In the genomic region with DNA sequence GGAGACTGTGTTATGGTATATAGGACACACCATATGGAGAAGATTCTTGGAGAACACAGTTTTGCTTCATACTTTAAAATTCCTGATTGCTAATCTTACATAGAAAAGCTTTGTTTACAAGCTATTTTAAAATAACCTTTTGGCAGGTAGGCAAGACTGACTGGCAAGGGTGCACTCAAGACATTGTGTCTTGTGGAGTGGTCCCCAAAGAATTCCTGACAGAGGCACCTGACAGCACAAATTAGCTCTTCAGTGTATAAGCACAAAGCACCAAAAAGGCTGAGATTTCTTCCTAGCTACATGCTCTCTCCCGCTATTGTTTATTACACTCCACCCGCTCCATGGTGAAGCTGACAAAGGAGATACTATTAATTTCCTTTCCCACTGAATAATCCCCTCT, we compare ENCODE assay signal across 13 cellular contexts.
DNase-seq lines count a peak whose midpoint lies in the region; TF ChIP-seq lines count a peak whose summit lies in the region.
"Had no signal": no experiment of that assay in that cellular context is flagged by ENCODE, and none has a peak within 500 bp of the region (broad histone marks: within the 10 kb centered on the region; RNA-seq: fewer than 3 reads in every experiment).

No MANE protein-coding gene starts in this region.

- TF ChIP-seq CTCF in mammary epithelial cell (conservative IDR thresholded peaks at IDR 0.05 in 1 of 2, IDR thresholded peaks at IDR 0.05 in 1 of 2; ENCODE audit: extremely low read depth in 1 of 2, insufficient read depth in 1 of 2, low read depth in 1 of 2, low read length in 2 of 2) (no peak), neural crest cell (conservative IDR thresholded peaks at IDR 0.05) (no peak), ascending aorta (IDR thresholded peaks at IDR 0.05) (no peak)

- CTCF ChIA-PET in CD4-positive, alpha-beta memory T cell (lab: Charles Lee; ENCODE audit: partially characterized antibody): interaction anchor here (1.2 to 3.0 kb wide), 7 partner anchors 9 to 192 kb away, joined by 4 to 19 read pairs (median 4); no protein-coding TSS in a partner anchor
- CTCF ChIA-PET in mammary epithelial cell (lab: Charles Lee; ENCODE audit: low non-redundant PET): no interaction called here

- no peak overlapping the region for H3K9ac ChIP-seq in mammary epithelial cell (ENCODE audit: insufficient read depth, low read length)

- H2AFZ ChIP-seq in mammary epithelial cell (ENCODE audit: low read depth, low read length): no peak overlapping the region

- no peaks in the 10 kb centered on the region for H3K36me3 ChIP-seq in CD4-positive, alpha-beta memory T cell (ENCODE audit: insufficient read depth, low read length)
- H3K36me3 ChIP-seq in mammary epithelial cell (ENCODE audit: insufficient read depth, low read length) (peaks cover 1% of the 10 kb centered on the region), ascending aorta (no peaks in the 10 kb centered on the region)
- H3K36me3 ChIP-seq: adrenal gland had no signal

- H3K4me2 ChIP-seq in mammary epithelial cell (ENCODE audit: insufficient read depth, low read depth, low read length): peak overlapping the region; percentile 95

- H3K4me3 Mint-ChIP-seq in CD4-positive, alpha-beta memory T cell: peak overlapping the region in 3 of 8 donors; percentile 20 to 71 (median 42)
- H3K4me3 Mint-ChIP-seq in IgD-negative memory B cell: peak overlapping the region in 2 of 4 donors; percentile 56 to 99
- H3K4me3 Mint-ChIP-seq in neural crest cell: peak overlapping the region; percentile 95

- WGBS in mammary epithelial cell (ENCODE audit: low coverage, missing lambda C conversion rate): 94% methylated on average over 2 of the region's 2 CpGs

- peaks cover 0 to 16% of the 10 kb centered on the region in 2 donors for H3K36me3 Mint-ChIP-seq in CD4-positive, alpha-beta memory T cell
- peaks cover 7% of the 10 kb centered on the region for H3K36me3 Mint-ChIP-seq in IgD-negative memory B cell
- peaks cover 14% of the 10 kb centered on the region for H3K36me3 Mint-ChIP-seq in neural crest cell (ENCODE audit: low read depth)

- no peak overlapping the region for H3K4me3 ChIP-seq in CD4-positive, alpha-beta memory T cell (ENCODE audit: low read length in 2 of 2)
- H3K4me3 ChIP-seq in mammary epithelial cell (replicated peaks in 1 of 3; ENCODE audit: insufficient read depth in 1 of 3, low read depth in 2 of 3, low read length in 3 of 3): no peak overlapping the region
- no peak overlapping the region for H3K4me3 ChIP-seq in ascending aorta

- H3K27ac ChIP-seq in CD4-positive, alpha-beta memory T cell (ENCODE audit: low read depth, low read length): no peak overlapping the region
- H3K27ac ChIP-seq in mammary epithelial cell (ENCODE audit: insufficient read depth, low read depth, low read length) (no peak overlapping the region), ascending aorta (no peak overlapping the region)
- H3K27ac ChIP-seq: adrenal gland had no signal

- dilution Hi-C loops in mammary epithelial cell (cut with HindIII; ENCODE audit: low sequenced_read_pairs): loop anchor here (10.0 kb wide), 1 partner anchor 179 kb away; no protein-coding TSS in a partner anchor

- H4K20me1 ChIP-seq in mammary epithelial cell (ENCODE audit: insufficient read depth, low read length): no peaks in the 10 kb centered on the region

- in situ Hi-C loops in mammary epithelial cell (cut with MboI; ENCODE audit: low sequenced_read_pairs in 2 of 2): loop anchor here in 1 of 2 donors (10.0 kb wide), 1 partner anchor 119 kb away; no protein-coding TSS in a partner anchor

- H3K79me2 ChIP-seq in mammary epithelial cell (ENCODE audit: insufficient read depth, low read length): peaks cover 79% of the 10 kb centered on the region

- intact Hi-C loops in CD4-positive, alpha-beta memory T cell (cut with micrococcal nuclease): no loop called here
- intact Hi-C loops in mammary epithelial cell (cut with micrococcal nuclease): no loop called here
- intact Hi-C loops in ascending aorta (cut with DNase I): loop anchor here (10.0 kb wide), 2 partner anchors 329 to 439 kb away; partner anchors contain the start of gene PPM1H

- DNase-seq in CD4-positive, alpha-beta memory T cell: peak in 1 of 5 donors; percentile 31
- DNase-seq in mammary epithelial cell (no peak), neural crest cell (ENCODE audit: low read depth, low spot score) (no peak), ascending aorta (ENCODE audit: low spot score in 2 of 2) (no peak), SKM-1 treated with dmso at 0.1 percent for 144 hours (lab: John Stamatoyannopoulos, UW; ENCODE audit: unreplicated experiment) (no peak), RKO (ENCODE audit: low spot score) (no peak)
- DNase-seq: activated CD8-positive, alpha-beta memory T cell treated with anti-CD3 and anti-CD28 coated beads for 24 hours; adrenal gland; effector CD8-positive, alpha-beta T cell; H7; stimulated activated CD4-positive, alpha-beta T cell treated with anti-CD3 and anti-CD28 coated beads, Interleukin-2, amount 100 ng/mL, for 48 hours; T-helper 9 cell had no signal

- H3K27me3 ChIP-seq in CD4-positive, alpha-beta memory T cell (ENCODE audit: insufficient read depth, low read length): no peaks in the 10 kb centered on the region
- no peaks in the 10 kb centered on the region for H3K27me3 ChIP-seq in mammary epithelial cell (ENCODE audit: insufficient read depth, low read length)
- H3K27me3 ChIP-seq in ascending aorta: no peaks in the 10 kb centered on the region
- H3K27me3 ChIP-seq: adrenal gland had no signal

- H3K4me1 Mint-ChIP-seq in CD4-positive, alpha-beta memory T cell: peaks cover 29 to 55% (median 42%) of the 10 kb centered on the region in 4 donors
- H3K4me1 Mint-ChIP-seq in IgD-negative memory B cell: peaks cover 26 to 40% (median 35%) of the 10 kb centered on the region in 3 donors
- peaks cover 56% of the 10 kb centered on the region for H3K4me1 Mint-ChIP-seq in neural crest cell

- POLR2A ChIA-PET in CD4-positive, alpha-beta memory T cell (lab: Charles Lee; ENCODE audit: partially characterized antibody): interaction anchor here (2.1 kb wide), 1 partner anchor 139 kb away, joined by 6 read pairs; the partner anchor contains the start of gene MON2

- H3K9me3 ChIP-seq in CD4-positive, alpha-beta memory T cell (ENCODE audit: control insufficient read depth in 1 of 2, low read length in 2 of 2): no peaks in the 10 kb centered on the region
- no peaks in the 10 kb centered on the region for H3K9me3 ChIP-seq in mammary epithelial cell (replicated peaks; ENCODE audit: insufficient read depth, low read length)
- H3K9me3 ChIP-seq in ascending aorta: no peaks in the 10 kb centered on the region

- H3K4me1 ChIP-seq in CD4-positive, alpha-beta memory T cell (ENCODE audit: insufficient read depth, low read length): peaks cover 39% of the 10 kb centered on the region
- H3K4me1 ChIP-seq in mammary epithelial cell (ENCODE audit: insufficient read depth, low read length) (peaks cover 15% of the 10 kb centered on the region), ascending aorta (peaks cover 3 to 5% of the 10 kb centered on the region in 2 donors)

- H3K9me3 Mint-ChIP-seq in CD4-positive, alpha-beta memory T cell: no peaks in the 10 kb centered on the region
- H3K9me3 Mint-ChIP-seq in IgD-negative memory B cell (no peaks in the 10 kb centered on the region), neural crest cell (no peaks in the 10 kb centered on the region)

- H3K27me3 Mint-ChIP-seq in CD4-positive, alpha-beta memory T cell: no peaks in the 10 kb centered on the region
- H3K27me3 Mint-ChIP-seq in IgD-negative memory B cell (no peaks in the 10 kb centered on the region), neural crest cell (ENCODE audit: low read depth) (peaks cover 4% of the 10 kb centered on the region)

- no TSS peak for BruUV-seq in mammary epithelial cell (replicated peaks; lab: Mats Ljungman, UMichigan)

- H3K27ac Mint-ChIP-seq in CD4-positive, alpha-beta memory T cell: peak overlapping the region; percentile 1 to 100 (median 58)
- H3K27ac Mint-ChIP-seq in IgD-negative memory B cell (peak overlapping the region in 2 of 3 donors; percentile 52 to 73), neural crest cell (ENCODE audit: unreplicated experiment) (no peak overlapping the region)
